Comparison of ENCODE assay signal across 8 cellular contexts in genomic region chr3:141875374-141875892, GRCh38. TPM values are rescaled to one million over a fixed set of nuclear protein-coding genes. Genes with fewer than 3 reads are reported as not detected.
A peak's percentile ranks its signal among the peaks of the same experiment; 100 is the strongest.
DNase-seq lines count a peak whose midpoint lies in the region; ATAC-seq and TF ChIP-seq lines count a peak whose summit lies in the region.

No MANE protein-coding gene starts in this region.

- ATAC-seq in natural killer cell = peak; percentile 63 to 81 (median 67)

- intact Hi-C loops in natural killer cell (cut with micrococcal nuclease) = loop anchor here (1.0 to 5.0 kb wide), 3 partner anchors 37 to 137 kb away; partner anchors contain the start of gene RNF7

- TF ChIP-seq POLR2A in Raji (IDR thresholded peaks at IDR 0.05; ENCODE audit: insufficient read depth, low read depth, low read length) = peak; percentile 33; the same call in 1 of the 2 replicates

- H3K9ac ChIP-seq in Loucy (ENCODE audit: low read depth, low read length, poor library complexity, severe bottlenecking) = peak overlapping the region; percentile 69

- H3K4me1 ChIP-seq in Loucy (ENCODE audit: insufficient read depth, low read length, poor library complexity, severe bottlenecking) = peaks cover 32% of the 10 kb centered on the region

- peak overlapping the region; percentile 78 for H3K4me3 ChIP-seq in Loucy (ENCODE audit: low read length, poor library complexity, severe bottlenecking)

- no peaks in the 10 kb centered on the region for H3K36me3 Mint-ChIP-seq in natural killer cell

- no peaks in the 10 kb centered on the region for H3K9me3 Mint-ChIP-seq in natural killer cell

- peaks cover 22% of the 10 kb centered on the region for H4K20me1 ChIP-seq in Loucy (ENCODE audit: insufficient read depth, low read length, poor library complexity, severe bottlenecking)

- H3K27ac Mint-ChIP-seq in natural killer cell = peak overlapping the region; percentile 81 to 95

- H3K36me3 ChIP-seq in Loucy (ENCODE audit: insufficient read depth, low read length) = no peaks in the 10 kb centered on the region

- H2AFZ ChIP-seq in Loucy (ENCODE audit: low read length) = peak overlapping the region; percentile 86

- no peaks in the 10 kb centered on the region for H3K27me3 Mint-ChIP-seq in natural killer cell (ENCODE audit: low read depth in 2 of 2)

- H3K4me1 Mint-ChIP-seq in natural killer cell = peaks cover 23 to 32% of the 10 kb centered on the region in 2 donors

- peak overlapping the region; percentile 72 for H3K4me2 ChIP-seq in Loucy (ENCODE audit: low read depth, low read length, poor library complexity, severe bottlenecking)

- TF ChIP-seq CTCF in Loucy (conservative IDR thresholded peaks at IDR 0.05; ENCODE audit: low read length) = peak; percentile 84
- TF ChIP-seq CTCF in natural killer cell (IDR thresholded peaks at IDR 0.05) = peak; percentile 85

- H3K9me2 ChIP-seq in Loucy (replicated peaks; ENCODE audit: low read depth, low read length) = no peaks in the 10 kb centered on the region

- no peaks in the 10 kb centered on the region for H3K9me3 ChIP-seq in Loucy (ENCODE audit: insufficient read depth, low read depth, low read length)

- H3K27me3 ChIP-seq in Loucy (ENCODE audit: insufficient read depth, low read length, poor library complexity, severe bottlenecking) = no peaks in the 10 kb centered on the region

- peaks cover 38% of the 10 kb centered on the region for H3K79me2 ChIP-seq in Loucy (ENCODE audit: insufficient read depth, low read length)

- H3K4me3 Mint-ChIP-seq in natural killer cell = peak overlapping the region; percentile 96

- DNase-seq in DMS153 treated with DMSO at 0.1 percent for 48 hours (lab: John Stamatoyannopoulos, UW; ENCODE audit: unreplicated experiment) = peak; percentile 75
- peak; percentile 33 for DNase-seq in GOT3 (lab: John Stamatoyannopoulos, UW)
- peak; percentile 72 for DNase-seq in activated T-helper 9 cell treated with anti-CD3 and anti-CD28 coated beads, Interleukin-2, amount 50 U/mL, for 16 hours (ENCODE audit: low read depth)
- peak; percentile 70 for DNase-seq in fibroblast of peridontal ligament (ENCODE audit: extremely low read depth)
- DNase-seq in natural killer cell = peak; percentile 74
- DNase-seq in stimulated activated naive CD4-positive, alpha-beta T cell treated with Interleukin-2 at 50 U/mL for 16 hours (lab: John Stamatoyannopoulos, UW) = peak; percentile 80

- H3F3A ChIP-seq in Loucy (ENCODE audit: low read depth) = 0 out of 2 replicates have a peak, but pooled peaks cover 3% of the 10 kb centered on the region

RNA-seq across cellular contexts. Expression of gene ATP1B3, which starts 1.0 kb away (rescaled TPM):
- total RNA-seq in natural killer cell = 10 to 100 TPM; 46.7 to 81.1 (median 78.2) TPM

Comparison
In these comparisons a context has a peak if more than half of its experiments do, and no peak if none do; other contexts are left out.
1. Peak in every context shown above with its lines: DNase-seq, ATAC-seq and H3K4me3 ChIP-seq.